Comparison of ENCODE assay signal across 1 cellular context in genomic region chr5:138459311-138459710, GRCh38.
TF ChIP-seq lines count a peak whose summit lies in the region.

No MANE protein-coding gene starts in this region.

TF ChIP-seq in HepG2, 621 proteins besides CTCF, POLR2A, EP300 and RAD21 (continued from another document and continues in another):
- TF ChIP-seq ZMAT3 (CRISPR knock-in tag; conservative IDR thresholded peaks at IDR 0.05), result peak; percentile 85; the same call in 1 of the 2 replicates
- TF ChIP-seq TFE3 (CRISPR knock-in tag; IDR thresholded peaks at IDR 0.05), result peak; percentile 84
- peak; percentile 69 for TF ChIP-seq HDAC1 (CRISPR knock-in tag; IDR thresholded peaks at IDR 0.05)
- no peak for TF ChIP-seq ZNF224 (CRISPR knock-in tag; IDR thresholded peaks at IDR 0.05)
- TF ChIP-seq RELA (CRISPR knock-in tag; IDR thresholded peaks at IDR 0.05), result no peak
- TF ChIP-seq ZNF317 (CRISPR knock-in tag; IDR thresholded peaks at IDR 0.05), result peak; percentile 88
- peak; percentile 22; the same call in 1 of the 2 replicates for TF ChIP-seq DRAP1 (CRISPR knock-in tag; IDR thresholded peaks at IDR 0.05)
- TF ChIP-seq ZBTB2 (CRISPR knock-in tag; IDR thresholded peaks at IDR 0.05; ENCODE audit: low read depth), result no peak
- TF ChIP-seq ZBTB40 (IDR thresholded peaks at IDR 0.05), result no peak
- peak; percentile 84 for TF ChIP-seq ZBTB40 (CRISPR knock-in tag; IDR thresholded peaks at IDR 0.05)
- no peak for TF ChIP-seq ZNF570 (CRISPR knock-in tag; IDR thresholded peaks at IDR 0.05; ENCODE audit: borderline replicate concordance)
- TF ChIP-seq ZNF607 (CRISPR knock-in tag; IDR thresholded peaks at IDR 0.05; ENCODE audit: borderline replicate concordance), result peak; percentile 96
- 0 out of 2 replicates have a peak, but pooled peaks have one; percentile 25 for TF ChIP-seq SP4 (CRISPR knock-in tag; IDR thresholded peaks at IDR 0.05)
- no peak for TF ChIP-seq SNAPC4 (CRISPR knock-in tag; IDR thresholded peaks at IDR 0.05)
- no peak for TF ChIP-seq THYN1 (CRISPR knock-in tag; IDR thresholded peaks at IDR 0.05; ENCODE audit: borderline replicate concordance, low read depth)
- TF ChIP-seq ZNF713 (CRISPR knock-in tag; IDR thresholded peaks at IDR 0.05), result no peak
- no peak for TF ChIP-seq SIX1 (CRISPR knock-in tag; IDR thresholded peaks at IDR 0.05; ENCODE audit: borderline replicate concordance)
- TF ChIP-seq FOXA1 (IDR thresholded peaks at IDR 0.05), result no peak
- no peak for TF ChIP-seq FOXA1 (CRISPR knock-in tag; IDR thresholded peaks at IDR 0.05)
- TF ChIP-seq BATF2 (CRISPR knock-in tag; IDR thresholded peaks at IDR 0.05), result no peak
- 0 out of 2 replicates have a peak, but pooled peaks have one; percentile 60 for TF ChIP-seq KDM4B (CRISPR knock-in tag; IDR thresholded peaks at IDR 0.05)
- TF ChIP-seq ZNF773 (CRISPR knock-in tag; IDR thresholded peaks at IDR 0.05; ENCODE audit: borderline replicate concordance), result 0 out of 2 replicates have a peak, but pooled peaks have one; percentile 64
- peak; percentile 92 for TF ChIP-seq SAP130 (CRISPR knock-in tag; IDR thresholded peaks at IDR 0.05; ENCODE audit: low read depth)
- peak; percentile 66; the same call in 1 of the 2 replicates for TF ChIP-seq MEIS2 (CRISPR knock-in tag; IDR thresholded peaks at IDR 0.05)
- TF ChIP-seq ATF7-NPFF (CRISPR knock-in tag; IDR thresholded peaks at IDR 0.05; ENCODE audit: low read depth), result peak; percentile 47; the same call in 1 of the 2 replicates
- TF ChIP-seq ZBTB42 (CRISPR knock-in tag; IDR thresholded peaks at IDR 0.05), result 0 out of 2 replicates have a peak, but pooled peaks have one; percentile 43
- peak; percentile 77; the same call in 1 of the 2 replicates for TF ChIP-seq MZF1 (CRISPR knock-in tag; IDR thresholded peaks at IDR 0.05; ENCODE audit: borderline replicate concordance)
- TF ChIP-seq ZNF780A (CRISPR knock-in tag; IDR thresholded peaks at IDR 0.05), result no peak
- 0 out of 2 replicates have a peak, but pooled peaks have one; percentile 48 for TF ChIP-seq MYPOP (CRISPR knock-in tag; IDR thresholded peaks at IDR 0.05)
- TF ChIP-seq IKZF5 (CRISPR knock-in tag; IDR thresholded peaks at IDR 0.05), result peak; percentile 48; the same call in 1 of the 2 replicates
- TF ChIP-seq ZNF335 (CRISPR knock-in tag; IDR thresholded peaks at IDR 0.05), result peak; percentile 82
- TF ChIP-seq HIVEP1 (CRISPR knock-in tag; IDR thresholded peaks at IDR 0.05), result no peak; the same call in 1 of the 2 replicates
- peak; percentile 55; the same call in 1 of the 2 replicates for TF ChIP-seq CREB1 (IDR thresholded peaks at IDR 0.05)
- peak; percentile 72 for TF ChIP-seq CREB1 (CRISPR knock-in tag; IDR thresholded peaks at IDR 0.05)
- TF ChIP-seq TEAD2 (CRISPR knock-in tag; IDR thresholded peaks at IDR 0.05), result 0 out of 2 replicates have a peak, but pooled peaks have one; percentile 31
- peak; percentile 55; the same call in 1 of the 2 replicates for TF ChIP-seq HBP1 (CRISPR knock-in tag; IDR thresholded peaks at IDR 0.05; ENCODE audit: low read depth)
- TF ChIP-seq ZNF225 (CRISPR knock-in tag; IDR thresholded peaks at IDR 0.05), result peak; percentile 50; the same call in 1 of the 2 replicates
